Comparison of ENCODE assay signal across 8 cellular contexts in genomic region chr17:7912927-7913524, GRCh38. TPM values are rescaled to one million over a fixed set of nuclear protein-coding genes. Genes with fewer than 3 reads are reported as not detected.
DNase-seq lines count a peak whose midpoint lies in the region; ATAC-seq, FAIRE-seq and TF ChIP-seq lines count a peak whose summit lies in the region.

No MANE protein-coding gene starts in this region.

- H3K4me1 Mint-ChIP-seq in activated CD8-positive, alpha-beta T cell treated with anti-CD3 and anti-CD28 coated beads for 36 hours (ENCODE audit: low read depth) = peaks cover 22% of the 10 kb centered on the region

- peak; percentile 57 for ATAC-seq in activated CD8-positive, alpha-beta T cell treated with anti-CD3 and anti-CD28 coated beads for 36 hours
- ATAC-seq in pancreas (peak; percentile 29 to 52 (median 47)), HG03039 (IDR thresholded peaks at IDR 0.05; ENCODE audit: unreplicated experiment) (no peak)

- peaks cover 31% of the 10 kb centered on the region for H3K36me3 Mint-ChIP-seq in activated CD8-positive, alpha-beta T cell treated with anti-CD3 and anti-CD28 coated beads for 36 hours (ENCODE audit: low read depth)

- H3K9me3 Mint-ChIP-seq in activated CD8-positive, alpha-beta T cell treated with anti-CD3 and anti-CD28 coated beads for 36 hours = no peaks in the 10 kb centered on the region

- H3K27me3 ChIP-seq in pancreas = no peaks in the 10 kb centered on the region

- H3K36me3 ChIP-seq in pancreas = peaks cover 0 to 29% (median 12%) of the 10 kb centered on the region in 3 donors

- H3K4me3 Mint-ChIP-seq in activated CD8-positive, alpha-beta T cell treated with anti-CD3 and anti-CD28 coated beads for 36 hours = peak overlapping the region; percentile 17

- WGBS in pancreas, 2 donors = 38 to 43% methylated on average over 3 of the region's 3 CpGs

- peak; percentile 82 for DNase-seq in GM13977 (ENCODE audit: low spot score)
- peak; percentile 42 to 64 for DNase-seq in NCI-H446 (lab: John Stamatoyannopoulos, UW)
- peak; percentile 59 for DNase-seq in activated CD8-positive, alpha-beta T cell treated with anti-CD3 and anti-CD28 coated beads for 36 hours
- peak; percentile 89 for DNase-seq in fibroblast of the aortic adventitia (ENCODE audit: low read depth)
- peak in 1 of 6 donors; percentile 43 for DNase-seq in pancreas
- DNase-seq in T-helper 9 cell = no peak

- peak; percentile 87 for TF ChIP-seq CTCF in C4-2B (conservative IDR thresholded peaks at IDR 0.05)
- TF ChIP-seq CTCF in GM13977 (IDR thresholded peaks at IDR 0.05; ENCODE audit: extremely low read depth, insufficient read depth, missing control alignments) = peak; percentile 67
- peak; percentile 74 for TF ChIP-seq CTCF in activated CD8-positive, alpha-beta T cell treated with anti-CD3 and anti-CD28 coated beads for 36 hours (IDR thresholded peaks at IDR 0.05)
- TF ChIP-seq CTCF in fibroblast of the aortic adventitia (IDR thresholded peaks at IDR 0.05; ENCODE audit: insufficient read depth, low read length) = peak; percentile 80
- peak; percentile 34 to 56 (median 47) for TF ChIP-seq CTCF in pancreas (IDR thresholded peaks at IDR 0.05)

- peak; percentile 61 for FAIRE-seq in pancreas (lab: Jason Lieb, UNC)

- H3K27ac ChIP-seq in C4-2B (no peak overlapping the region), pancreas (peak overlapping the region in 1 of 4 donors; percentile 44)

- CTCF ChIA-PET in activated CD8-positive, alpha-beta T cell treated with anti-CD3 and anti-CD28 coated beads for 36 hours (lab: Charles Lee) = interaction anchor here (0.7 to 11.2 kb wide), 24 partner anchors 10 to 169 kb away, joined by 3 to 214 read pairs (median 5); partner anchors contain the start of genes CHD3, CNTROB, NAA38 and TRAPPC1

- POLR2A ChIA-PET in activated CD8-positive, alpha-beta T cell treated with anti-CD3 and anti-CD28 coated beads for 36 hours (lab: Charles Lee) = interaction anchor here (0.8 to 1.4 kb wide), 7 partner anchors 12 to 226 kb away, joined by 3 to 4 read pairs (median 3); partner anchors contain the start of genes CNTROB and TP53

- in situ Hi-C loops in GM13977 (cut with MboI; ENCODE audit: low pct_unique_long_range_greater_than_20kb, low sequenced_read_pairs, unreplicated experiment) = loop anchor here (10.0 kb wide), 1 partner anchor 72 kb away; no protein-coding TSS in a partner anchor

- H3K4me3 ChIP-seq in fibroblast of the aortic adventitia (ENCODE audit: low read depth, low read length) (no peak overlapping the region), pancreas (no peak overlapping the region)

- no peaks in the 10 kb centered on the region for H3K9me3 ChIP-seq in pancreas

- no peaks in the 10 kb centered on the region for H3K27me3 Mint-ChIP-seq in activated CD8-positive, alpha-beta T cell treated with anti-CD3 and anti-CD28 coated beads for 36 hours

- H3K27ac Mint-ChIP-seq in activated CD8-positive, alpha-beta T cell treated with anti-CD3 and anti-CD28 coated beads for 36 hours = peak overlapping the region; percentile 81

- intact Hi-C loops in activated CD8-positive, alpha-beta T cell treated with anti-CD3 and anti-CD28 coated beads for 36 hours (cut with micrococcal nuclease) = loop anchor here (5.0 kb wide), 1 partner anchor 144 kb away; no protein-coding TSS in a partner anchor
- intact Hi-C loops in pancreas (cut with DNase I) = loop anchor here in 2 of 3 donors (5.0 kb wide), 2 partner anchors 74 to 79 kb away; no protein-coding TSS in a partner anchor

- peaks cover 0 to 15% (median 6%) of the 10 kb centered on the region in 3 donors for H3K4me1 ChIP-seq in pancreas

RNA-seq across cellular contexts. Expression of gene RNF227, which starts 3.1 kb away (rescaled TPM):
- total RNA-seq in activated CD8-positive, alpha-beta T cell treated with anti-CD3 and anti-CD28 coated beads for 36 hours = 1 to 10 TPM; 5.1 to 5.2 TPM
- total RNA-seq in fibroblast of the aortic adventitia (ENCODE audit: low replicate concordance) = 2.8 and 27.4 TPM in 2 replicates
- total RNA-seq in pancreas = 1 to 10 TPM; 1.2 to 2.8 (median 2.0) TPM
- polyA plus RNA-seq in pancreas = 1 to 10 TPM; 1.6 to 3.0 TPM

RNA-seq across cellular contexts. Expression of gene KCNAB3, which starts 16.6 kb away (rescaled TPM):
- 1 to 10 TPM; 7.2 to 7.6 TPM for total RNA-seq in activated CD8-positive, alpha-beta T cell treated with anti-CD3 and anti-CD28 coated beads for 36 hours
- total RNA-seq in fibroblast of the aortic adventitia (ENCODE audit: low replicate concordance) = 1.3 TPM in 1 of 2 replicates, not detected in the other
- total RNA-seq in pancreas = 1 to 10 TPM in 3 of 6 donors, under 1 TPM in 3; 0.51 to 1.6 (median 0.98) TPM
- 1 to 10 TPM; 4.7 to 8.1 TPM for polyA plus RNA-seq in pancreas

RNA-seq across cellular contexts. Expression of gene TRAPPC1, which starts 18.7 kb away (rescaled TPM):
- total RNA-seq in activated CD8-positive, alpha-beta T cell treated with anti-CD3 and anti-CD28 coated beads for 36 hours = 100 to 1,000 TPM; 140 to 143 TPM
- total RNA-seq in fibroblast of the aortic adventitia (ENCODE audit: low replicate concordance) (15.3 and 48.8 TPM in 2 replicates), pancreas (10 to 100 TPM; 27.3 to 67.1 (median 39.2) TPM)
- 10 to 100 TPM; 56.0 to 66.0 TPM for polyA plus RNA-seq in pancreas

RNA-seq across cellular contexts. Expression of gene CNTROB, which starts 19.0 kb away (rescaled TPM):
- total RNA-seq in activated CD8-positive, alpha-beta T cell treated with anti-CD3 and anti-CD28 coated beads for 36 hours = 10 to 100 TPM; 48.4 to 54.1 TPM
- 31.4 and 34.9 TPM in 2 replicates for total RNA-seq in fibroblast of the aortic adventitia (ENCODE audit: low replicate concordance)
- 10 to 100 TPM in 2 of 6 donors, 1 to 10 TPM in 4; 5.8 to 17.9 (median 8.5) TPM for total RNA-seq in pancreas
- polyA plus RNA-seq in pancreas = 10 to 100 TPM; 30.8 to 46.1 TPM

RNA-seq across cellular contexts. Expression of gene CHD3, which starts 24.4 kb away (rescaled TPM):
- 100 to 1,000 TPM; 130 to 139 TPM for total RNA-seq in activated CD8-positive, alpha-beta T cell treated with anti-CD3 and anti-CD28 coated beads for 36 hours
- total RNA-seq in fibroblast of the aortic adventitia (ENCODE audit: low replicate concordance) (81.5 and 143 TPM in 2 replicates), pancreas (100 to 1,000 TPM in 1 of 6 donors, 10 to 100 TPM in 5; 35.9 to 101 (median 43.1) TPM)
- polyA plus RNA-seq in pancreas = 100 to 1,000 TPM; 117 to 143 TPM
